ENCODE assay signal across 21 cellular contexts in genomic region chr11:106717222-106717621, GRCh38.
"Had no signal": no experiment of that assay in that cellular context is flagged by ENCODE, and none has a peak within 500 bp of the region (broad histone marks: within the 10 kb centered on the region; RNA-seq: fewer than 3 reads in every experiment).

No MANE protein-coding gene starts in this region.

- H3K4me3 ChIP-seq: MG63 had no signal

- H3K27ac ChIP-seq: HL-60, RWPE1 had no signal

- DNase-seq: KBM-7, MG63, NCI-H1092, NCI-H1105 treated with DMSO at 0.1 percent for 48 hours, NCI-H1417 treated with DMSO at 0.1 percent for 48 hours, NCI-H146, NCI-H1694 treated with DMSO at 0.1 percent for 48 hours, NCI-H1930, NCI-H2081, NCI-H2107, NCI-H226, NCI-H446, NCI-H510A, NCI-H524 treated with DMSO at 0.1 percent for 48 hours, NCI-H69, NCI-H774, SHP77, SK-N-SH had no signal

- H3K36me3 ChIP-seq: MG63 had no signal

- H3K9me3 ChIP-seq: MG63, SK-N-SH had no signal

- ATAC-seq: Panc1 had no signal

- H3K27me3 ChIP-seq: MG63 had no signal
